In the genomic region with DNA sequence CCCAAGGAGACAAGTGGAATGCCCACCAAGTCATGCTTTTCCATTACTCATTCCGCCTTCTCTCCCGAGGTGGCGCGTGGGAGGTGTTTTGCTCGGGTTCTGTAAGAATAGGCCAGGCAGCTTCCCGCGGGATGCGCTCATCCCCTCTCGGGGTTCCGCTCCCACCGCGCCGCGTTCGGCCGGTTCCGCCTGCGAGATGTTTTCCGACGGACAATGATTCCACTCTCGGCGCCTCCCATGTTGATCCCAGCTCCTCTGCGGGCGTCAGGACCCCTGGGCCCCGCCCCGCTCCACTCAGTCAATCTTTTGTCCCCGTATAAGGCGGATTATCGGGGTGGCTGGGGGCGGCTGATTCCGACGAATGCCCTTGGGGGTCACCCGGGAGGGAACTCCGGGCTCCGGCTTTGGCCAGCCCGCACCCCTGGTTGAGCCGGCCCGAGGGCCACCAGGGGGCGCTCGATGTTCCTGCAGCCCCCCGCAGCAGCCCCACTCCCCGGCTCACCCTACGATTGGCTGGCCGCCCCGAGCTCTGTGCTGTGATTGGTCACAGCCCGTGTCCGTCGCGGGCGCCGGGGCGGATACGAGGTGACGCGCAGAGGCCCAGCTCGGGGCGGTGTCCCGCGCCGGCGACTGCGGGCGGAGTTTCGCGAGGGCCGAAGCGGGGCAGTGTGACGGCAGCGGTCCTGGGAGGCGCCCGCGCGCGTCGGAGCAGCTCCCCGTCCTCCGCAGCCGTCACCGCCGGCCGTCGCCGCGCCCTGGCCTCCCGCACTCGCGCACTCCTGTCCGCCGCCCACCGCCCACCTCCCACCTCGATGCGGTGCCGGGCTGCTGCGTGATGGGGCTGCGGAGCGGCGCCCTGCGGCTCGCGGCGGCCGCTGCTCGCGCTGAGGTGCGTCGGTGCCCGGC, we compare ENCODE assay signal across 1 cellular context.
A peak's percentile ranks its signal among the peaks of the same experiment; 100 is the strongest.
TF ChIP-seq lines count a peak whose summit lies in the region.

A gene with protein sequence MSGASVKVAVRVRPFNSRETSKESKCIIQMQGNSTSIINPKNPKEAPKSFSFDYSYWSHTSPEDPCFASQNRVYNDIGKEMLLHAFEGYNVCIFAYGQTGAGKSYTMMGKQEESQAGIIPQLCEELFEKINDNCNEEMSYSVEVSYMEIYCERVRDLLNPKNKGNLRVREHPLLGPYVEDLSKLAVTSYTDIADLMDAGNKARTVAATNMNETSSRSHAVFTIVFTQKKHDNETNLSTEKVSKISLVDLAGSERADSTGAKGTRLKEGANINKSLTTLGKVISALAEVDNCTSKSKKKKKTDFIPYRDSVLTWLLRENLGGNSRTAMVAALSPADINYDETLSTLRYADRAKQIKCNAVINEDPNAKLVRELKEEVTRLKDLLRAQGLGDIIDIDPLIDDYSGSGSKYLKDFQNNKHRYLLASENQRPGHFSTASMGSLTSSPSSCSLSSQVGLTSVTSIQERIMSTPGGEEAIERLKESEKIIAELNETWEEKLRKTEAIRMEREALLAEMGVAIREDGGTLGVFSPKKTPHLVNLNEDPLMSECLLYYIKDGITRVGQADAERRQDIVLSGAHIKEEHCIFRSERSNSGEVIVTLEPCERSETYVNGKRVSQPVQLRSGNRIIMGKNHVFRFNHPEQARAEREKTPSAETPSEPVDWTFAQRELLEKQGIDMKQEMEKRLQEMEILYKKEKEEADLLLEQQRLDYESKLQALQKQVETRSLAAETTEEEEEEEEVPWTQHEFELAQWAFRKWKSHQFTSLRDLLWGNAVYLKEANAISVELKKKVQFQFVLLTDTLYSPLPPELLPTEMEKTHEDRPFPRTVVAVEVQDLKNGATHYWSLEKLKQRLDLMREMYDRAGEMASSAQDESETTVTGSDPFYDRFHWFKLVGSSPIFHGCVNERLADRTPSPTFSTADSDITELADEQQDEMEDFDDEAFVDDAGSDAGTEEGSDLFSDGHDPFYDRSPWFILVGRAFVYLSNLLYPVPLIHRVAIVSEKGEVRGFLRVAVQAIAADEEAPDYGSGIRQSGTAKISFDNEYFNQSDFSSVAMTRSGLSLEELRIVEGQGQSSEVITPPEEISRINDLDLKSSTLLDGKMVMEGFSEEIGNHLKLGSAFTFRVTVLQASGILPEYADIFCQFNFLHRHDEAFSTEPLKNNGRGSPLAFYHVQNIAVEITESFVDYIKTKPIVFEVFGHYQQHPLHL (N-terminal part only) (plus strand): TSS at position 666 of the 906 bp plus-strand sequence. CDS start 21,759 bp downstream, outside the sequence.

TF ChIP-seq in K562, 482 proteins besides CTCF, POLR2A, EP300 and RAD21 (continued from another document and continues in another):
- TF ChIP-seq DEAF1 (CRISPR knock-in tag; IDR thresholded peaks at IDR 0.05) (peak; percentile 97), ZNF282 (CRISPR knock-in tag; IDR thresholded peaks at IDR 0.05) (no peak), KLF1 (tag; IDR thresholded peaks at IDR 0.05) (peak; percentile 80), MAFK (IDR thresholded peaks at IDR 0.05; ENCODE audit: low read length) (no peak; the same call in 1 of the 2 replicates), CTCFL (IDR thresholded peaks at IDR 0.05; ENCODE audit: borderline replicate concordance, insufficient read depth, low read depth, low read length, poor library complexity, severe bottlenecking) (peak; percentile 87), ZNF583 (CRISPR knock-in tag; IDR thresholded peaks at IDR 0.05) (0 out of 2 replicates have a peak, but pooled peaks have one; percentile 16), RBM14 (IDR thresholded peaks at IDR 0.05; ENCODE audit: borderline replicate concordance, insufficient read depth, low read depth, low read length) (no peak), ZNF407 (IDR thresholded peaks at IDR 0.05; ENCODE audit: low read depth) (no peak), ETV6 (IDR thresholded peaks at IDR 0.05; ENCODE audit: borderline replicate concordance in 1 of 2, low read depth in 2 of 2, low read length in 1 of 2) (no peak), ETV6 (CRISPR knock-in tag; IDR thresholded peaks at IDR 0.05; ENCODE audit: borderline replicate concordance) (no peak), NBN (IDR thresholded peaks at IDR 0.05; ENCODE audit: low read depth) (no peak; the same call in 1 of the 2 replicates), U2AF1 (optimal IDR thresholded peaks at IDR 0.05; ENCODE audit: low read depth, low read length) (peak; percentile 92), MEIS2 (IDR thresholded peaks at IDR 0.05; ENCODE audit: partially characterized antibody) (peak; percentile 39), ZNF24 (IDR thresholded peaks at IDR 0.05) (no peak), KAT7 (CRISPR knock-in tag; IDR thresholded peaks at IDR 0.05; ENCODE audit: borderline replicate concordance) (no peak), RBFOX2 (IDR thresholded peaks at IDR 0.05; ENCODE audit: low read depth, low read length) (peak; percentile 88), ZNF23 (CRISPR knock-in tag; IDR thresholded peaks at IDR 0.05) (no peak)
- TF ChIP-seq, protein P1, sequence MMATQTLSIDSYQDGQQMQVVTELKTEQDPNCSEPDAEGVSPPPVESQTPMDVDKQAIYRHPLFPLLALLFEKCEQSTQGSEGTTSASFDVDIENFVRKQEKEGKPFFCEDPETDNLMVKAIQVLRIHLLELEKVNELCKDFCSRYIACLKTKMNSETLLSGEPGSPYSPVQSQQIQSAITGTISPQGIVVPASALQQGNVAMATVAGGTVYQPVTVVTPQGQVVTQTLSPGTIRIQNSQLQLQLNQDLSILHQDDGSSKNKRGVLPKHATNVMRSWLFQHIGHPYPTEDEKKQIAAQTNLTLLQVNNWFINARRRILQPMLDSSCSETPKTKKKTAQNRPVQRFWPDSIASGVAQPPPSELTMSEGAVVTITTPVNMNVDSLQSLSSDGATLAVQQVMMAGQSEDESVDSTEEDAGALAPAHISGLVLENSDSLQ (IDR thresholded peaks at IDR 0.05), result peak; percentile 100
- TF ChIP-seq, protein P2, sequence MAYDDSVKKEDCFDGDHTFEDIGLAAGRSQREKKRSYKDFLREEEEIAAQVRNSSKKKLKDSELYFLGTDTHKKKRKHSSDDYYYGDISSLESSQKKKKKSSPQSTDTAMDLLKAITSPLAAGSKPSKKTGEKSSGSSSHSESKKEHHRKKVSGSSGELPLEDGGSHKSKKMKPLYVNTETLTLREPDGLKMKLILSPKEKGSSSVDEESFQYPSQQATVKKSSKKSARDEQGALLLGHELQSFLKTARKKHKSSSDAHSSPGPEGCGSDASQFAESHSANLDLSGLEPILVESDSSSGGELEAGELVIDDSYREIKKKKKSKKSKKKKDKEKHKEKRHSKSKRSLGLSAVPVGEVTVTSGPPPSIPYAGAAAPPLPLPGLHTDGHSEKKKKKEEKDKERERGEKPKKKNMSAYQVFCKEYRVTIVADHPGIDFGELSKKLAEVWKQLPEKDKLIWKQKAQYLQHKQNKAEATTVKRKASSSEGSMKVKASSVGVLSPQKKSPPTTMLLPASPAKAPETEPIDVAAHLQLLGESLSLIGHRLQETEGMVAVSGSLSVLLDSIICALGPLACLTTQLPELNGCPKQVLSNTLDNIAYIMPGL (CRISPR knock-in tag; IDR thresholded peaks at IDR 0.05), result peak; percentile 90
- TF ChIP-seq, protein P3, sequence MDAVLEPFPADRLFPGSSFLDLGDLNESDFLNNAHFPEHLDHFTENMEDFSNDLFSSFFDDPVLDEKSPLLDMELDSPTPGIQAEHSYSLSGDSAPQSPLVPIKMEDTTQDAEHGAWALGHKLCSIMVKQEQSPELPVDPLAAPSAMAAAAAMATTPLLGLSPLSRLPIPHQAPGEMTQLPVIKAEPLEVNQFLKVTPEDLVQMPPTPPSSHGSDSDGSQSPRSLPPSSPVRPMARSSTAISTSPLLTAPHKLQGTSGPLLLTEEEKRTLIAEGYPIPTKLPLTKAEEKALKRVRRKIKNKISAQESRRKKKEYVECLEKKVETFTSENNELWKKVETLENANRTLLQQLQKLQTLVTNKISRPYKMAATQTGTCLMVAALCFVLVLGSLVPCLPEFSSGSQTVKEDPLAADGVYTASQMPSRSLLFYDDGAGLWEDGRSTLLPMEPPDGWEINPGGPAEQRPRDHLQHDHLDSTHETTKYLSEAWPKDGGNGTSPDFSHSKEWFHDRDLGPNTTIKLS (IDR thresholded peaks at IDR 0.05; ENCODE audit: borderline replicate concordance, low read depth), result 0 out of 2 replicates have a peak, but pooled peaks have one; percentile 42
- TF ChIP-seq, protein P4, sequence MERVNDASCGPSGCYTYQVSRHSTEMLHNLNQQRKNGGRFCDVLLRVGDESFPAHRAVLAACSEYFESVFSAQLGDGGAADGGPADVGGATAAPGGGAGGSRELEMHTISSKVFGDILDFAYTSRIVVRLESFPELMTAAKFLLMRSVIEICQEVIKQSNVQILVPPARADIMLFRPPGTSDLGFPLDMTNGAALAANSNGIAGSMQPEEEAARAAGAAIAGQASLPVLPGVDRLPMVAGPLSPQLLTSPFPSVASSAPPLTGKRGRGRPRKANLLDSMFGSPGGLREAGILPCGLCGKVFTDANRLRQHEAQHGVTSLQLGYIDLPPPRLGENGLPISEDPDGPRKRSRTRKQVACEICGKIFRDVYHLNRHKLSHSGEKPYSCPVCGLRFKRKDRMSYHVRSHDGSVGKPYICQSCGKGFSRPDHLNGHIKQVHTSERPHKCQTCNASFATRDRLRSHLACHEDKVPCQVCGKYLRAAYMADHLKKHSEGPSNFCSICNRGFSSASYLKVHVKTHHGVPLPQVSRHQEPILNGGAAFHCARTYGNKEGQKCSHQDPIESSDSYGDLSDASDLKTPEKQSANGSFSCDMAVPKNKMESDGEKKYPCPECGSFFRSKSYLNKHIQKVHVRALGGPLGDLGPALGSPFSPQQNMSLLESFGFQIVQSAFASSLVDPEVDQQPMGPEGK (CRISPR knock-in tag; IDR thresholded peaks at IDR 0.05; ENCODE audit: borderline replicate concordance), result no peak
